In genomic region chr10:48551796-48552591, GRCh38 we compare ENCODE assay signal across 8 cellular contexts. TPM values are rescaled to one million over a fixed set of nuclear protein-coding genes. Genes with fewer than 3 reads are reported as not detected.
DNase-seq lines count a peak whose midpoint lies in the region; ATAC-seq, FAIRE-seq and TF ChIP-seq lines count a peak whose summit lies in the region.

No MANE protein-coding gene starts in this region.

- TF ChIP-seq CTCF in A549 (IDR thresholded peaks at IDR 0.05) = peak; percentile 77
- TF ChIP-seq CTCF in VCaP (conservative IDR thresholded peaks at IDR 0.05) = peak; percentile 82
- TF ChIP-seq CTCF in omental fat pad (IDR thresholded peaks at IDR 0.05) = no peak

- H3K9me3 ChIP-seq in A549 = no peaks in the 10 kb centered on the region

- peak; percentile 69 to 73 for TF ChIP-seq RAD21 in A549 (conservative IDR thresholded peaks at IDR 0.05 in 1 of 2, IDR thresholded peaks at IDR 0.05 in 1 of 2)

- H3K27ac ChIP-seq in A549 = no peak overlapping the region
- H3K27ac ChIP-seq in VCaP = no peak overlapping the region

- DNase-seq in A549 (ENCODE audit: low read depth in 1 of 2, low spot score in 1 of 2) (peak; percentile 37 to 61), GM04504 (ENCODE audit: low read depth) (peak; percentile 35), NCI-H1092 treated with DMSO at 0.1 percent for 48 hours (lab: John Stamatoyannopoulos, UW) (peak; percentile 31), foreskin melanocyte (peak; percentile 14), omental fat pad (ENCODE audit: low spot score) (no peak), mesenteric fat pad (ENCODE audit: low spot score) (no peak), ureter (ENCODE audit: low spot score) (no peak)

- H3K4me1 ChIP-seq in A549 = no peaks in the 10 kb centered on the region

- CTCF ChIA-PET in A549 (lab: Yijun Ruan, JAX) = interaction anchor here (0.7 to 23.3 kb wide), 20 partner anchors 8 to 610 kb away, joined by 3 to 315 read pairs (median 4); no protein-coding TSS in a partner anchor

- WGBS in A549 (ENCODE audit: missing lambda C conversion rate) = 40% methylated on average over 7 of the region's 7 CpGs

- no peak for FAIRE-seq in A549 (lab: Jason Lieb, UNC)

- peak; percentile 75 to 89 for ATAC-seq in A549
- peak; percentile 47 for ATAC-seq in omental fat pad (ENCODE audit: low FRiP score)

- TF ChIP-seq EP300 in A549 (IDR thresholded peaks at IDR 0.05) = no peak

- POLR2A ChIA-PET in A549 (lab: Yijun Ruan, JAX) = interaction anchor here (1.5 kb wide), 1 partner anchor 104 kb away, joined by 3 read pairs; no protein-coding TSS in a partner anchor

- no peak overlapping the region for H3K4me3 ChIP-seq in A549

- no peak for TF ChIP-seq POLR2A in A549 (IDR thresholded peaks at IDR 0.05; ENCODE audit: low read length)

- no peak overlapping the region for H3K4me2 ChIP-seq in A549

TF ChIP-seq in A549, 52 proteins besides CTCF, POLR2A, EP300 and RAD21:
- TF ChIP-seq FOSB (CRISPR knock-in tag; IDR thresholded peaks at IDR 0.05) (no peak), FOXS1 (CRISPR knock-in tag; IDR thresholded peaks at IDR 0.05) (no peak), E2F6 (IDR thresholded peaks at IDR 0.05; ENCODE audit: borderline replicate concordance, low read depth) (no peak), SMC3 (IDR thresholded peaks at IDR 0.05) (peak; percentile 72), RCOR1 (IDR thresholded peaks at IDR 0.05; ENCODE audit: low read depth, low read length) (no peak), JUN (IDR thresholded peaks at IDR 0.05) (no peak), MAX (IDR thresholded peaks at IDR 0.05) (no peak), GATA3 (IDR thresholded peaks at IDR 0.05; ENCODE audit: borderline replicate concordance) (no peak)

RNA-seq across cellular contexts. Expression of gene ARHGAP22, which starts 52.9 kb away (rescaled TPM):
- polyA plus RNA-seq in A549 (2011; rRNA removed) (1.7 and 1.9 TPM in 2 replicates), A549 (2017; fragmentation: RNase III; extraction: RNeasy Plus Mini Kit Qiagen cat#74134 plus additional on column Dnase treatment) (3.0 to 3.7 TPM (median 3.2 TPM) in 3 replicates)
- 3.0 and 4.2 TPM in 2 replicates for polyA plus RNA-seq in A549 (2012; cell fraction: cytosol; rRNA removed)
- 9.0 and 12.8 TPM in 2 replicates for polyA plus RNA-seq in A549 (2012; cell fraction: nucleus; rRNA removed)
- polyA minus RNA-seq in A549 (2011; rRNA and poly(A)+ RNA removed) = 2.7 and 3.8 TPM in 2 replicates
- total RNA-seq in omental fat pad (10 to 100 TPM in 2 of 4 donors, 1 to 10 TPM in 2; 3.2 to 24.0 (median 9.9) TPM), mesenteric fat pad (8.8 TPM), ureter (4.6 TPM)

Comparison
In these comparisons a context has a peak if more than half of its experiments do, and no peak if none do; other contexts are left out.
1. DNase-seq: peak in A549 (2 of 2), GM04504 (single experiment), NCI-H1092 treated with DMSO at 0.1 percent for 48 hours (single experiment) and foreskin melanocyte (single experiment); none in omental fat pad (single experiment), mesenteric fat pad (single experiment) and ureter (single experiment).
2. CTCF ChIP-seq: peak in A549 (single experiment) and VCaP (single experiment); none in omental fat pad (0 of 3).